10 cellular contexts compared by ENCODE assay signal in the genomic region with DNA sequence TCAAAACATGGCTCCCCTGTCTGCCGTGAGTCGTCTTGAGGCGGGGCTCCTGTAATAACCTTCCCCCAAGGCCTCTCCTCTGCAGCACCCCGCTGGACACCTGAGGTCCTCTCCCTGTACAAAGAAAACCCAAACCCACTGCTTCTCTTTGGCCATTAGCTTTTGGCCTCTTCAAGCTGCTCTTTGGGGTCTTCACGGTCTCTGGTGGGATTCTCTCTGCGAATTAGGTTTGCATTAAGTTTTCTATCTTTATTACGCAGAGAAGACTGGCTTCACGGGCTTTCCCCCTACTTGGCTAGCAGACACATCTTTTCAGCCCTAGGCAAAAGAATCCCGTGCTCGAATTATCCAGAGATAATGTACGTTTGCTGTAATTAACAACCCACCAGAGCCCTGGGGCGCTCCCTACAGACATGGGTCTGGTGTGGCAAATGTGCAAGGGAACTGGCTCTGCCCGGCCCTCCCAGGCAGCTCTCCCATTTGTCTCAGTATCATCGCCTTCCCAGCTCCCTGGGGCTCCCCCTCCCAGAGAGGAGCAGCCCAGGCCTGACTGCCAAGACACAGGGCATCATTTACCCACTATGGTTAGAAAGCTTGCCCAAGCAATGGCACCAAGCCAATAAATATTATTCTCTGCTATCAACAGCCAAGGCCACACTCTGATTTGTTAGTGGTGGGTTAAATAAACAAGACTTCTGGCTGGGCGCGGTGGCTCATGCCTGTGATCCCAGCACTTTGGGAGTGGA. TPM values are rescaled to one million over a fixed set of nuclear protein-coding genes. Genes with fewer than 3 reads are reported as not detected.
A peak's percentile ranks its signal among the peaks of the same experiment; 100 is the strongest.
DNase-seq lines count a peak whose midpoint lies in the region; ATAC-seq lines count a peak whose summit lies in the region.
"Had no signal": no experiment of that assay in that cellular context is flagged by ENCODE, and none has a peak within 500 bp of the region (broad histone marks: within the 10 kb centered on the region; RNA-seq: fewer than 3 reads in every experiment).

No MANE protein-coding gene starts in this region.

- no peak for ATAC-seq in HG02981 (IDR thresholded peaks at IDR 0.05; ENCODE audit: unreplicated experiment)
- ATAC-seq: activated naive CD8-positive, alpha-beta T cell treated with anti-CD3 and anti-CD28 coated beads, Interleukin-2, amount 50 U/mL, for 24 hours had no signal

- DNase-seq in NCI-H345 (lab: John Stamatoyannopoulos, UW): peak; percentile 42
- DNase-seq in NCI-H345 treated with DMSO at 0.1 percent for 48 hours (lab: John Stamatoyannopoulos, UW; ENCODE audit: unreplicated experiment): no peak
- DNase-seq in T1000 (lab: John Stamatoyannopoulos, UW): peak; percentile 56
- DNase-seq in islet precursor cell: peak; percentile 89
- peak; percentile 65 for DNase-seq in ureter (ENCODE audit: low spot score)
- DNase-seq in putamen (ENCODE audit: low spot score): no peak
- no peak for DNase-seq in dermis blood vessel endothelial cell
- DNase-seq: activated naive CD8-positive, alpha-beta T cell treated with anti-CD3 and anti-CD28 coated beads, Interleukin-2, amount 50 U/mL, for 24 hours; AML-193 had no signal

RNA-seq across cellular contexts. Expression of gene KLHDC4, which starts 24.7 kb away (rescaled TPM):
- total RNA-seq in ureter (63.2 TPM), dermis blood vessel endothelial cell (28.2 and 36.4 TPM in 2 replicates)

Comparison
In these comparisons a context has a peak if more than half of its experiments do, and no peak if none do; other contexts are left out.
1. DNase-seq: peak in NCI-H345 (single experiment), T1000 (single experiment), islet precursor cell (single experiment) and ureter (single experiment); none in NCI-H345 treated with DMSO at 0.1 percent for 48 hours (single experiment), putamen (single experiment) and dermis blood vessel endothelial cell (single experiment).